8 cellular contexts compared by ENCODE assay signal in the genomic region with DNA sequence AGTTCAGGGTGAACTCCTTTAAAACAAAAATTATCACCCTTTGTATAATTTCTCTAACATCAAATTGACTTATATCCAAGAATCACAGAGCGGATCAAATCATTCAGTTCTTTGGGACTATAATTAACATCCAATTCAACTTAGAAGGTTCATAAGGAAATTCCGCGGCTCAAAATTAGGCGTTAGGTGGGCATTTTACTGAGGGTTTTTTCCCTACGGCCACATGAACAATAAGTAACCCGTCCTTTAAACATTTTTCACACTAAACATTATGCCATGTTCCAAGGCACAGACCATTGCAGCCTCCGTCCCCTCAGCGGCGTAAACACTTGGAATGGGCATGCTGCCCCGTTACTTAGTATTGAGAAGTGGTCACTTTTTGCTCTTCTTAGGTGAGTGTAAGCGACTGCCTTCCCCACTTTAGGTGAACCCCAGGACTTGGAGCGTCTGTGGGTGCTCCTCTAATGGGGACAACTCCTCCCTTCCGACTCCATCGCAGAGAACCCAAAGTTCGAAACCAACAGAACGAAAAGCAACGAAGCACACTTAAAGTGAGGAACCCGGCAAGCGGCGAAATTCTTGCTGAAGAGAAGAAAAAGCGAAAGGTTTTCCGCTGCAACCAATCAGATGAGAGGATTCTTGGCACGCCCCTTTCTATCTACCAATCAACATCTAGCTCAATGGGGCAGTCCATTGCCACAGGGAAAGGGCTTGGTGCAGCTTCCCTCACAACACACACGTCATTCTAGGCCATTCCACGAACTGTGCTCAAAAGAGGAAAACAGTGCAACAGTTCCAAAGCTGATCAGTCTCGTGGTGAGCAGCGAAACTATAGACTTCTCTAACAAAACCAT. TPM values are rescaled to one million over a fixed set of nuclear protein-coding genes. Genes with fewer than 3 reads are reported as not detected.
DNase-seq lines count a peak whose midpoint lies in the region; ATAC-seq and TF ChIP-seq lines count a peak whose summit lies in the region.

No MANE protein-coding gene starts in this region.

- no peak overlapping the region for H2BK5ac ChIP-seq in H9 (ENCODE audit: insufficient read length, low read length)

- peaks cover 29% of the 10 kb centered on the region; the same call in 1 of the 2 replicates for H3K79me2 ChIP-seq in H9 (ENCODE audit: insufficient read depth, low read length)

- peaks cover 8% of the 10 kb centered on the region for H3K27me3 Mint-ChIP-seq in H9 (ENCODE audit: low read depth)

- H4K8ac ChIP-seq in H9 (replicated peaks; ENCODE audit: insufficient read length, low read depth, low read length) = no peak overlapping the region

- no peak overlapping the region for H2BK120ac ChIP-seq in H9 (ENCODE audit: low read depth, low read length, poor library complexity, severe bottlenecking)

- peak; percentile 68 for TF ChIP-seq POLR2A in Raji (IDR thresholded peaks at IDR 0.05; ENCODE audit: insufficient read depth, low read depth, low read length)
- TF ChIP-seq POLR2A in gastroesophageal sphincter (IDR thresholded peaks at IDR 0.05) = peak; percentile 77 to 81

- H2AFZ ChIP-seq in H9 (ENCODE audit: low read length) = peak overlapping the region; percentile 91

- DNase-seq in G401 (ENCODE audit: low spot score) (peak; percentile 99), H9 (peak; percentile 95), M059J (ENCODE audit: low read depth) (peak; percentile 98), substantia nigra (lab: John Stamatoyannopoulos, UW) (peak in 48 of 49 donors; percentile 4 to 99 (median 89))
- peak; percentile 86 for DNase-seq in activated naive CD4-positive, alpha-beta T cell treated with Interleukin-2 at 50 U/mL for 16 hours

- peaks cover 5% of the 10 kb centered on the region for H3K23me2 ChIP-seq in H9 (ENCODE audit: insufficient read length, low read depth, low read length, poor library complexity, severe bottlenecking)

- H3K4me3 Mint-ChIP-seq in H9 = peak overlapping the region; percentile 90 to 98

- H3K36me3 ChIP-seq in gastroesophageal sphincter (no peaks in the 10 kb centered on the region), neutrophil (no peaks in the 10 kb centered on the region)

- H3K14ac ChIP-seq in H9 (ENCODE audit: insufficient read depth, low read length) = peak overlapping the region; percentile 38; the same call in 1 of the 2 replicates

- no peak overlapping the region for H3K23ac ChIP-seq in H9 (ENCODE audit: insufficient read length, low read depth, low read length)

- H3K27ac ChIP-seq in H9 (ENCODE audit: insufficient read length, low read depth, low read length) (peak overlapping the region; percentile 57), gastroesophageal sphincter (peak overlapping the region; percentile 91 to 99 (median 97)), neutrophil (peak overlapping the region; percentile 94), substantia nigra (ENCODE audit: low read depth, low read length, poor library complexity, severe bottlenecking) (peak overlapping the region; percentile 98)

- peak overlapping the region; percentile 97 to 99 (median 99) for H3K27ac Mint-ChIP-seq in H9

- no peak for TF ChIP-seq CTCF in H9 (conservative IDR thresholded peaks at IDR 0.05)
- TF ChIP-seq CTCF in gastroesophageal sphincter (IDR thresholded peaks at IDR 0.05) = no peak
- TF ChIP-seq CTCF in neutrophil (IDR thresholded peaks at IDR 0.05) = no peak

- H3K9ac ChIP-seq in H9 (ENCODE audit: extremely low read depth, insufficient read length, low read length) = peak overlapping the region; percentile 90

- H3K18ac ChIP-seq in H9 (ENCODE audit: insufficient read length, low read depth, low read length) = peak overlapping the region; percentile 76

- H3K56ac ChIP-seq in H9 (ENCODE audit: insufficient read length, low read depth, low read length) = no peak overlapping the region

- no peak overlapping the region for H4K5ac ChIP-seq in H9 (ENCODE audit: insufficient read length, low read depth, low read length)

- H3K36me3 Mint-ChIP-seq in H9 (ENCODE audit: insufficient read depth in 1 of 3, low read depth in 3 of 3) = peaks cover 0 to 3% (median 0%) of the 10 kb centered on the region in 3 experiments; a peak in 1 of 7 replicates

- H2BK15ac ChIP-seq in H9 (ENCODE audit: low read depth, low read length) = no peak overlapping the region

- no peak overlapping the region for H2AK5ac ChIP-seq in H9 (ENCODE audit: insufficient read length, low read length)

- H3K4me3 ChIP-seq in gastroesophageal sphincter (peak overlapping the region; percentile 66 to 99), neutrophil (ENCODE audit: low read depth in 1 of 2, low read length in 1 of 2) (peak overlapping the region; percentile 75 to 90)

- no peaks in the 10 kb centered on the region for H4K20me1 ChIP-seq in H9 (ENCODE audit: control insufficient read depth, insufficient read depth, insufficient read length)

- ATAC-seq in gastroesophageal sphincter = peak; percentile 90

- TF ChIP-seq EP300 in gastroesophageal sphincter (IDR thresholded peaks at IDR 0.05) = no peak

- in situ Hi-C loops in G401 (cut with HindIII; ENCODE audit: low sequenced_read_pairs) = no loop called here

- no peaks in the 10 kb centered on the region for H3K9me3 Mint-ChIP-seq in H9

- H3K4me1 ChIP-seq in H9 (ENCODE audit: insufficient read depth, low read length) (no peaks in the 10 kb centered on the region; the same call in 1 of the 2 replicates), gastroesophageal sphincter (peaks cover 13 to 39% (median 18%) of the 10 kb centered on the region in 3 donors), neutrophil (ENCODE audit: control insufficient read depth in 1 of 2, insufficient read depth in 1 of 2, low read depth in 1 of 2, low read length in 1 of 2) (peaks cover 48% of the 10 kb centered on the region in 2 experiments)

- no peak overlapping the region for H2BK20ac ChIP-seq in H9 (ENCODE audit: low read depth, low read length, poor library complexity, severe bottlenecking)

- H4K91ac ChIP-seq in H9 (ENCODE audit: insufficient read length, low read depth, low read length) = no peak overlapping the region

- peak overlapping the region; percentile 49 for H3K4me2 ChIP-seq in H9 (ENCODE audit: insufficient read depth, insufficient read length, low read length)

- H3K9me3 ChIP-seq in H9 (ENCODE audit: control insufficient read depth, low read depth, low read length) (no peaks in the 10 kb centered on the region), gastroesophageal sphincter (no peaks in the 10 kb centered on the region), neutrophil (no peaks in the 10 kb centered on the region)

- no peak overlapping the region for H2BK12ac ChIP-seq in H9 (ENCODE audit: insufficient read length, low read depth, low read length)

- H3K27me3 ChIP-seq in H9 (ENCODE audit: insufficient read depth, low read length) (no peaks in the 10 kb centered on the region), gastroesophageal sphincter (no peaks in the 10 kb centered on the region), neutrophil (no peaks in the 10 kb centered on the region)

- H3K4ac ChIP-seq in H9 (ENCODE audit: low read depth, low read length) = no peak overlapping the region

- no peak overlapping the region for H3T11ph ChIP-seq in H9 (ENCODE audit: low read length)

- H3K4me1 Mint-ChIP-seq in H9 = peaks cover 33 to 34% of the 10 kb centered on the region in 2 experiments

- no CpG with 5 or more reads among the region's 27 CpGs for WGBS in H9 (ENCODE audit: extremely low coverage, insufficient read length, low lambda C conversion rate)
- 0 to 1% methylated on average over 11 to 17 of the region's 27 CpGs for WGBS in gastroesophageal sphincter (ENCODE audit: low coverage in 1 of 2), 2 donors

- H3K79me1 ChIP-seq in H9 (ENCODE audit: insufficient read depth, low read depth, low read length, poor library complexity, severe bottlenecking) = no peaks in the 10 kb centered on the region

RNA-seq across cellular contexts. Expression of a gene that starts 0.9 kb away (rescaled TPM):
- total RNA-seq in G401 (2014; rRNA removed; shearing (Covaris generic)) = 12.7 and 22.1 TPM in 2 replicates
- total RNA-seq in H9 (2021) = 34.3 and 37.7 TPM in 2 replicates
- 38.0 and 44.1 TPM in 2 replicates for total RNA-seq in M059J (2014; rRNA removed; shearing (Covaris generic))
- total RNA-seq in gastroesophageal sphincter = 10 to 100 TPM; 15.5 to 41.6 (median 25.1) TPM

Comparison
In these comparisons a context has a peak if more than half of its experiments do, and no peak if none do; other contexts are left out.
1. Peak in every context shown above with its lines: DNase-seq, ATAC-seq, H3K4me3 ChIP-seq and H3K27ac ChIP-seq.